Comparison of ENCODE assay signal across 1 cellular context in genomic region chr11:96389604-96390402, GRCh38.
TF ChIP-seq lines count a peak whose summit lies in the region.

TSS of gene CCDC82 (minus strand) at chr11:96389912. CDS start at chr11:96384747, 5,165 bp downstream.
TSS of gene JRKL (plus strand) at chr11:96390013. CDS start at chr11:96390650, 637 bp downstream.

TF ChIP-seq in SK-N-SH, 30 proteins besides CTCF, POLR2A, EP300 and RAD21 (continued from another document):
- no peak for TF ChIP-seq YY1 (IDR thresholded peaks at IDR 0.05; ENCODE audit: low read depth)
- TF ChIP-seq SMC3 (IDR thresholded peaks at IDR 0.05; ENCODE audit: low read depth, low read length): 0 out of 2 replicates have a peak, but pooled peaks have one; percentile 1
- peak; percentile 63 for TF ChIP-seq RFX5 (IDR thresholded peaks at IDR 0.05; ENCODE audit: low read length)
- no peak for TF ChIP-seq FOSL2 (IDR thresholded peaks at IDR 0.05; ENCODE audit: borderline replicate concordance, low read depth)
TF ChIP-seq in SK-N-SH: peak in this region for 10.
